In genomic region chrX:16212436-16212835, GRCh38 we compare ENCODE assay signal across 10 cellular contexts.
A peak's percentile ranks its signal among the peaks of the same experiment; 100 is the strongest.
DNase-seq lines count a peak whose midpoint lies in the region; ATAC-seq and FAIRE-seq lines count a peak whose summit lies in the region.
"Had no signal": no experiment of that assay in that cellular context is flagged by ENCODE, and none has a peak within 500 bp of the region (broad histone marks: within the 10 kb centered on the region; RNA-seq: fewer than 3 reads in every experiment).

No MANE protein-coding gene starts in this region.

- DNase-seq in Ammon's horn (ENCODE audit: low spot score) (peak; percentile 2), GM18507 (ENCODE audit: extremely low spot score, insufficient read length, low read depth) (no peak), UCSD-AML1 (lab: John Stamatoyannopoulos, UW; ENCODE audit: unreplicated experiment) (peak; percentile 8), islet precursor cell (peak; percentile 53)
- DNase-seq in activated CD4-positive, CD25-positive, alpha-beta regulatory T cell (lab: John Stamatoyannopoulos, UW), result no peak
- DNase-seq: activated T-cell treated with anti-CD3 and anti-CD28 coated beads, Interleukin-2, amount 50 U/mL, for 4 hours; NCI-H69 had no signal

- ATAC-seq in GM18867 (IDR thresholded peaks at IDR 0.05; ENCODE audit: unreplicated experiment), result no peak
- ATAC-seq in HG03521 (IDR thresholded peaks at IDR 0.05; ENCODE audit: unreplicated experiment), result no peak
- ATAC-seq in HG03354 (IDR thresholded peaks at IDR 0.05; ENCODE audit: poor library complexity, severe bottlenecking, unreplicated experiment), result no peak
- ATAC-seq: activated T-cell treated with anti-CD3 and anti-CD28 coated beads, Interleukin-2, amount 50 U/mL, for 4 hours had no signal

- peak; percentile 45 for FAIRE-seq in GM18507 (lab: Jason Lieb, UNC)

Comparison
In these comparisons a context has a peak if more than half of its experiments do, and no peak if none do; other contexts are left out.
1. DNase-seq: peak in Ammon's horn (single experiment), UCSD-AML1 (single experiment) and islet precursor cell (single experiment); none in GM18507 (single experiment) and activated CD4-positive, CD25-positive, alpha-beta regulatory T cell (0 of 4).